10 cellular contexts compared by ENCODE assay signal in the genomic region with DNA sequence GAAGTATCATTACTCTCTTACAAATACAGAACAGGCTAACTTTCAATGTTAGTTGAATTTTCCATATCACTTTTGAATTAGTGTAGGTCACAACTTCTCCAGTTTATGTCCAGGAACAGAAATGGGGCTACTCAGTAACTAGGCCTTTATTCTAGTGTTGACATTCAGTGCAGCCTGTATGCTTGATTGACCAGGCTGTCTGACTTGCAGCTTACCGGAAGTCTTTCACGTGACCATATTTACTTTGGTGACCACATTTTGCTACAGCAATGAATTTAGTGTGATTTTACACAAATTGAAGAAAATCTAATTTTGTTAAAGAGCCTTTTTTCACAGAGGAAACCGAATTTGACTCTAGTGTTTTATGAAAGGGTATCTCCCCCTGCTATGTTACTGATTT. TPM values are rescaled to one million over a fixed set of nuclear protein-coding genes. Genes with fewer than 3 reads are reported as not detected.
DNase-seq lines count a peak whose midpoint lies in the region; ATAC-seq and TF ChIP-seq lines count a peak whose summit lies in the region.
"Had no signal": no experiment of that assay in that cellular context is flagged by ENCODE, and none has a peak within 500 bp of the region (broad histone marks: within the 10 kb centered on the region; RNA-seq: fewer than 3 reads in every experiment).

No MANE protein-coding gene starts in this region.

- intact Hi-C loops in mucosa of descending colon (cut with DNase I, micrococcal nuclease) = no loop called here

- no peaks in the 10 kb centered on the region for H3K9me3 ChIP-seq in mucosa of descending colon

- no peaks in the 10 kb centered on the region for H3K36me3 ChIP-seq in mucosa of descending colon (ENCODE audit: low read depth)

- DNase-seq in NCI-H2029 (lab: John Stamatoyannopoulos, UW) = peak; percentile 61
- no peak for DNase-seq in mucosa of descending colon
- no peak for DNase-seq in HK-2 (ENCODE audit: unreplicated experiment)
- no peak for DNase-seq in NCI-H345 treated with DMSO at 0.1 percent for 48 hours (lab: John Stamatoyannopoulos, UW; ENCODE audit: unreplicated experiment)
- DNase-seq in erythroblast (lab: John Stamatoyannopoulos, UW) = no peak
- DNase-seq in NCI-H2171 (lab: John Stamatoyannopoulos, UW) = no peak
- DNase-seq: effector CD4-positive, alpha-beta T cell; left cardiac atrium had no signal

- peaks cover 31% of the 10 kb centered on the region for H3K4me1 ChIP-seq in mucosa of descending colon (ENCODE audit: low read depth)

- ATAC-seq in GM18511 (IDR thresholded peaks at IDR 0.05; ENCODE audit: unreplicated experiment) = peak; percentile 89
- peak; percentile 74 for ATAC-seq in GM21526 (IDR thresholded peaks at IDR 0.05; ENCODE audit: low FRiP score, unreplicated experiment)
- ATAC-seq in mucosa of descending colon = peak; percentile 71

- no peak for TF ChIP-seq POLR2A in erythroblast (IDR thresholded peaks at IDR 0.05; ENCODE audit: low read length)

- H3K4me3 ChIP-seq in mucosa of descending colon = no peak overlapping the region

- no peak for TF ChIP-seq CTCF in mucosa of descending colon (IDR thresholded peaks at IDR 0.05)

RNA-seq across cellular contexts. Expression of a gene that starts 12.4 kb away (rescaled TPM):
- total RNA-seq in mucosa of descending colon = 10 to 100 TPM; 11.0 to 17.6 (median 12.0) TPM

RNA-seq across cellular contexts. Expression of a gene that starts 18.8 kb away (rescaled TPM):
- 10 to 100 TPM; 20.3 to 38.6 (median 27.0) TPM for total RNA-seq in mucosa of descending colon
